Comparison of ENCODE assay signal across 1 cellular context in genomic region chr1:204169871-204170270, GRCh38.
TF ChIP-seq lines count a peak whose summit lies in the region.

No MANE protein-coding gene starts in this region.

TF ChIP-seq in neural cell, 6 proteins besides CTCF, POLR2A, EP300 and RAD21 (continued from another document):
- no peak for TF ChIP-seq MXI1 (conservative IDR thresholded peaks at IDR 0.05; ENCODE audit: poor library complexity, severe bottlenecking)
TF ChIP-seq in neural cell: peak in this region for 0.
